In genomic region chr9:125269014-125269397, GRCh38 we compare ENCODE assay signal across 23 cellular contexts.
"Had no signal": no experiment of that assay in that cellular context is flagged by ENCODE, and none has a peak within 500 bp of the region (broad histone marks: within the 10 kb centered on the region; RNA-seq: fewer than 3 reads in every experiment).

No MANE protein-coding gene starts in this region.

- H3K4me3 ChIP-seq: coronary artery, neural progenitor cell, psoas muscle, sigmoid colon, skin epidermis, tibial nerve, upper lobe of right lung, vagina had no signal

- DNase-seq: cerebellar nuclear complex; effector CD4-positive, alpha-beta T cell; endodermal cell; erythroblast; foreskin melanocyte; head of caudate nucleus; hippocampal formation; left colon; midbrain; nucleus accumbens; psoas muscle; sigmoid colon; stimulated activated CD4-positive, alpha-beta T cell treated with anti-CD3 and anti-CD28 coated beads, Interleukin-2, amount 100 ng/mL, for 24 hours; stimulated activated CD4-positive, alpha-beta T cell treated with anti-CD3 and anti-CD28 coated beads, Interleukin-4, amount 100 ng/mL, for 4 hours; stimulated activated naive CD4-positive, alpha-beta T cell treated with Interleukin-2 at 50 U/mL for 16 hours; upper lobe of right lung had no signal

- H2AFZ ChIP-seq: neural progenitor cell, parathyroid adenoma had no signal

- H3K4me1 ChIP-seq: neural progenitor cell, parathyroid adenoma had no signal

- H3K27ac ChIP-seq: neural progenitor cell, parathyroid adenoma, psoas muscle, sigmoid colon, upper lobe of right lung, vagina had no signal

- H3K36me3 ChIP-seq: neural progenitor cell, sigmoid colon had no signal

- ATAC-seq: left colon; natural killer cell treated with Interleukin-12 subunit alpha and Interleukin-12 subunit beta and Interleukin-15 and Interleukin-18, amount 100 ng/mL, for 72 hours; psoas muscle had no signal

- H3K4me2 ChIP-seq: neural progenitor cell had no signal

- H3K9me3 ChIP-seq: psoas muscle, sigmoid colon, tibial nerve, upper lobe of right lung, vagina had no signal

- H3K9ac ChIP-seq: neural progenitor cell, parathyroid adenoma had no signal

- H3K27me3 ChIP-seq: neural progenitor cell, sigmoid colon, tibial nerve, upper lobe of right lung, vagina had no signal
